In the genomic region with DNA sequence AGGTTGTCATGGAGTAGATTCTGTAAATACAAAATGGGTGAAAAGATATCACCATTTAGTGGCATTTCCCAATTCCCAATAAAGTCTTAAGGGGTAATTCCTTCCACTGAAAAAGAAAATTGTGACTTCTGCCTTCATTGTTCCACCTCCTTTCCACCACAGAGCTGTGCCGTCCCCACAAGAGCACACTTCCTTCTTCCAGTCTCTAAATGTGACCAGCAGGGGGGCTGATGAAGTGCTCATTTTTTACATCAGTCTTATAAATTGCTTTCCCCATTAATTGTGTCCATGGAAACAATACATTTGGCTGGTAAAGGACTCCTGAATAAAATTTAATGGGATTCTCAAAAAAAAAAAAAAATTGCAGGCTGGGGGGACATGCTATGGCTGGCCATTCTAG, we compare ENCODE assay signal across 10 cellular contexts.
A peak's percentile ranks its signal among the peaks of the same experiment; 100 is the strongest.
DNase-seq lines count a peak whose midpoint lies in the region; ATAC-seq and TF ChIP-seq lines count a peak whose summit lies in the region.
"Had no signal": no experiment of that assay in that cellular context is flagged by ENCODE, and none has a peak within 500 bp of the region (broad histone marks: within the 10 kb centered on the region; RNA-seq: fewer than 3 reads in every experiment).

No MANE protein-coding gene starts in this region.

- H3K79me2 ChIP-seq in OCI-LY7 (ENCODE audit: insufficient read depth, low read depth, low read length), result no peaks in the 10 kb centered on the region

- POLR2A ChIA-PET in OCI-LY7 (lab: Charles Lee), result interaction anchor here (1.0 kb wide), 1 partner anchor 19 kb away, joined by 3 read pairs; no protein-coding TSS in a partner anchor

- no TSS peak for BruUV-seq in OCI-LY7 (replicated peaks; lab: Mats Ljungman, UMichigan)

- H4K20me1 ChIP-seq in OCI-LY7 (ENCODE audit: insufficient read depth, low read length), result no peaks in the 10 kb centered on the region

- no peak overlapping the region for H3K27ac Mint-ChIP-seq in glutamatergic neuron (ENCODE audit: unreplicated experiment)

- no peaks in the 10 kb centered on the region for H3K36me3 Mint-ChIP-seq in glutamatergic neuron (ENCODE audit: unreplicated experiment)

- no peak overlapping the region for H3K4me3 ChIP-seq in OCI-LY7 (ENCODE audit: low read depth, low read length, poor library complexity, severe bottlenecking)
- H3K4me3 ChIP-seq: vagina had no signal

- H3K27ac ChIP-seq in OCI-LY7 (ENCODE audit: low read depth, low read length, poor library complexity, severe bottlenecking), result no peak overlapping the region
- H3K27ac ChIP-seq: vagina had no signal

- ATAC-seq in GM19463 (IDR thresholded peaks at IDR 0.05; ENCODE audit: unreplicated experiment) (peak; percentile 45), GM18520 (IDR thresholded peaks at IDR 0.05; ENCODE audit: unreplicated experiment) (no peak), HG02678 (IDR thresholded peaks at IDR 0.05; ENCODE audit: unreplicated experiment) (no peak)

- H3K4me2 ChIP-seq in OCI-LY7 (ENCODE audit: low read length), result no peak overlapping the region

- H3K9me2 ChIP-seq in OCI-LY7 (ENCODE audit: insufficient read depth, low read length), result no peaks in the 10 kb centered on the region

- no peaks in the 10 kb centered on the region for H3K27me3 Mint-ChIP-seq in glutamatergic neuron (ENCODE audit: unreplicated experiment)

- CTCF ChIA-PET in OCI-LY7 (lab: Charles Lee; ENCODE audit: unreplicated experiment), result no interaction called here

- no peaks in the 10 kb centered on the region for H3K4me1 ChIP-seq in OCI-LY7 (ENCODE audit: insufficient read depth, low read length, poor library complexity, severe bottlenecking)
- H3K4me1 ChIP-seq: vagina had no signal

- H3K36me3 ChIP-seq in OCI-LY7 (ENCODE audit: insufficient read depth, low read length), result no peaks in the 10 kb centered on the region
- H3K36me3 ChIP-seq: vagina had no signal

- no peaks in the 10 kb centered on the region for H3K9me3 Mint-ChIP-seq in glutamatergic neuron (ENCODE audit: unreplicated experiment)

- no peak overlapping the region for H2AFZ ChIP-seq in OCI-LY7 (ENCODE audit: low read length)

- peaks cover 3% of the 10 kb centered on the region for H3K4me1 Mint-ChIP-seq in glutamatergic neuron (ENCODE audit: low read depth, unreplicated experiment)

- peak; percentile 14 for DNase-seq in COLO668 (lab: John Stamatoyannopoulos, UW; ENCODE audit: unreplicated experiment)
- DNase-seq in OCI-LY7 (ENCODE audit: low spot score), result peak; percentile 4
- DNase-seq in glutamatergic neuron, result no peak
- DNase-seq in NCI-H2081 treated with DMSO at 0.1 percent for 48 hours (lab: John Stamatoyannopoulos, UW), result no peak
- DNase-seq in activated naive CD4-positive, alpha-beta T cell treated with Interleukin-2 at 50 U/mL for 16 hours, result no peak
- DNase-seq: islet precursor cell had no signal

- H3K4me3 Mint-ChIP-seq in glutamatergic neuron (ENCODE audit: unreplicated experiment), result no peak overlapping the region

- intact Hi-C loops in OCI-LY7 (cut with micrococcal nuclease; ENCODE audit: unreplicated experiment), result no loop called here

- TF ChIP-seq CTCF in OCI-LY7 (conservative IDR thresholded peaks at IDR 0.05; ENCODE audit: low read length), result peak; percentile 42; the same call in 1 of the 2 replicates
- peak; percentile 49 for TF ChIP-seq CTCF in glutamatergic neuron (IDR thresholded peaks at IDR 0.05; ENCODE audit: partially characterized antibody, unreplicated experiment)

- no peaks in the 10 kb centered on the region for H3K9me3 ChIP-seq in OCI-LY7 (ENCODE audit: low read length)
- H3K9me3 ChIP-seq: vagina had no signal

Comparison
In these comparisons a context has a peak if more than half of its experiments do, and no peak if none do; other contexts are left out.
1. DNase-seq: peak in COLO668 (single experiment) and OCI-LY7 (single experiment); none in glutamatergic neuron (single experiment), NCI-H2081 treated with DMSO at 0.1 percent for 48 hours (single experiment) and activated naive CD4-positive, alpha-beta T cell treated with Interleukin-2 at 50 U/mL for 16 hours (single experiment).